In the genomic region with DNA sequence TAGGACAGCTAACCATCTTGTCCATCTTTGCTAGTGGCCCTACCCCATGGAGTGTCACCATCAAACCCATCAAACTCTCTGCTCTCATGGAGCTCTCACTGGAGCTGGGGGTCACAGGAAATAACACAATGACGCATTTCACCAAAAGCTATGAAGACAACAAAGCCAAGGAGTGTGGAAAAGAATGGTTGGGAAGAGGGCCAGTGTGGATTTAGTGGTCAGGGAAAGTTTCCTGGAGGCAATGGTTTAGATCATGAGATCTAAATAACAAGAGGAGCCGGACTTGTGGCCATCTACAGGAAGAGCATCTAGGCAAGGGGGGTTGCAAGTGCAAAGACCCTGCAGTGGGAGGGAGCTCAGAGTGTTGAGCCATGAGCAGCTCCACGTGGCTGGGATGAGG, we compare ENCODE assay signal across 1 cellular context.
TF ChIP-seq lines count a peak whose summit lies in the region.

No MANE protein-coding gene starts in this region.

TF ChIP-seq in K562, 482 proteins besides CTCF, POLR2A, EP300 and RAD21 (continued from another document):
- TF ChIP-seq FOSL1 (tag; conservative IDR thresholded peaks at IDR 0.05) (no peak), MGA (IDR thresholded peaks at IDR 0.05) (no peak), WHSC1 (IDR thresholded peaks at IDR 0.05; ENCODE audit: low read length) (no peak)
- TF ChIP-seq, protein P1, sequence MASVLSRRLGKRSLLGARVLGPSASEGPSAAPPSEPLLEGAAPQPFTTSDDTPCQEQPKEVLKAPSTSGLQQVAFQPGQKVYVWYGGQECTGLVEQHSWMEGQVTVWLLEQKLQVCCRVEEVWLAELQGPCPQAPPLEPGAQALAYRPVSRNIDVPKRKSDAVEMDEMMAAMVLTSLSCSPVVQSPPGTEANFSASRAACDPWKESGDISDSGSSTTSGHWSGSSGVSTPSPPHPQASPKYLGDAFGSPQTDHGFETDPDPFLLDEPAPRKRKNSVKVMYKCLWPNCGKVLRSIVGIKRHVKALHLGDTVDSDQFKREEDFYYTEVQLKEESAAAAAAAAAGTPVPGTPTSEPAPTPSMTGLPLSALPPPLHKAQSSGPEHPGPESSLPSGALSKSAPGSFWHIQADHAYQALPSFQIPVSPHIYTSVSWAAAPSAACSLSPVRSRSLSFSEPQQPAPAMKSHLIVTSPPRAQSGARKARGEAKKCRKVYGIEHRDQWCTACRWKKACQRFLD (CRISPR knock-in tag; IDR thresholded peaks at IDR 0.05): no peak
